In the genomic region with DNA sequence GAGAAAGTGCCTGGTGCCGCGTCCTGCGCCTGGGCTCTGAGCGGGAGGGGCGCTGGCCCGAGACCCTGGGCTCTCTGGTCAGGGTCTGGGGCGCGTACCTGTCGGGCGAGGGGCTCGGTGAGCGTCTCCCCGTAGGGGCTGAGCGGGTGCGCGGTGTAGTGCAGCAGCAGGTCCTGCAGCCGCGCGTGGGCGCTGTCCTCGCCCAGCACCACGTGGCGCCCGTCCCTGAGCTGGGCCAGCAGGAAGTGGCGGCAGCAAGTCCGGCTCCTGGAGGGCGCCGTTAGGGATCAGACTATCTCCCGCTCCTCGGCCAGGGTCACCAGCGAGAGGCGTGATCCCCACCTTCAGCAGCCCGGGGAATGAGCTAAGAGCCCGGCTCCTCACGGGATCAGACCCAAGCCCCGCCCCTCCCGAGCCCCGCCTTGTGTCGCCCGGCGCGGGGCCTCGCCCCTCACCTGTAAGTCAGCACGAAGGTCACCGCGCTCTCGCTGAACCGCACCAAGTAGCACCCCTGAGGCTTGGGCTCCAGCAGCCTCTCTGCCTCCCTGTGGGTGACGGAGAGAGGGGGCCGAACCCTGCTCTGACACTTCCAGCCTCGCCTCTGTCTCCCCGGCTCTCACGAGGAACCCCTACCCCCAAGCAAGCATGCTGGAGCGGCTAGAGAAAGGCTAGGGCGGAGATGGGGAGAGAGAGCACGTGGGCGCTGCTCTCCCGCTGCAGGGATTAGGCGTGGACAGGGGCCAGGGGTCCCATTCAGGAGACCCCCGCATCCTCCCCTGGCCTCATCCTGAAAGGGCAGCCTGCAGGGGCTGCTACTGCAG, we compare ENCODE assay signal across 8 cellular contexts. TPM values are rescaled to one million over a fixed set of nuclear protein-coding genes. Genes with fewer than 3 reads are reported as not detected.
DNase-seq lines count a peak whose midpoint lies in the region; ATAC-seq, FAIRE-seq and TF ChIP-seq lines count a peak whose summit lies in the region.

No MANE protein-coding gene starts in this region.

- H4K20me1 ChIP-seq in endothelial cell of umbilical vein (replicated peaks; ENCODE audit: control insufficient read depth, extremely low read depth, insufficient read depth, low read length), result no peaks in the 10 kb centered on the region

- BruUV-seq in endothelial cell of umbilical vein (replicated peaks; lab: Mats Ljungman, UMichigan), result no TSS peak

- POLR2A ChIA-PET in endothelial cell of umbilical vein (lab: Charles Lee), result no interaction called here

- H3K4me1 Mint-ChIP-seq in activated CD8-positive, alpha-beta memory T cell treated with anti-CD3 and anti-CD28 coated beads, Interleukin-2, amount 10 ng/mL, durations not matched to agents 7 days and 5 days, result peaks cover 71% of the 10 kb centered on the region

- peak overlapping the region; percentile 100 for H3K27ac Mint-ChIP-seq in activated CD8-positive, alpha-beta memory T cell treated with anti-CD3 and anti-CD28 coated beads, Interleukin-2, amount 10 ng/mL, durations not matched to agents 7 days and 5 days

- intact Hi-C loops in endothelial cell of umbilical vein (cut with micrococcal nuclease) (no loop called here), mucosa of descending colon (cut with DNase I, micrococcal nuclease) (no loop called here)

- TF ChIP-seq CTCF in GM13976 (IDR thresholded peaks at IDR 0.05; ENCODE audit: borderline replicate concordance, control extremely low read depth, extremely low read depth, insufficient read depth, missing control alignments) (peak; percentile 66), endothelial cell of umbilical vein (IDR thresholded peaks at IDR 0.05; ENCODE audit: extremely low read depth in 1 of 2, insufficient read depth in 1 of 2, low read depth in 1 of 2, low read length in 2 of 2) (peak; percentile 64 to 85), mucosa of descending colon (IDR thresholded peaks at IDR 0.05) (peak; percentile 67)

- H3K4me2 ChIP-seq in endothelial cell of umbilical vein (ENCODE audit: insufficient read depth, low read length), result peak overlapping the region; percentile 41

- H3K27ac ChIP-seq in endothelial cell of umbilical vein (ENCODE audit: insufficient read depth, low read depth, low read length), result peak overlapping the region; percentile 44

- no peaks in the 10 kb centered on the region for H3K36me3 ChIP-seq in endothelial cell of umbilical vein (ENCODE audit: control insufficient read depth in 2 of 2, extremely low read depth in 1 of 2, insufficient read depth in 2 of 2, low read length in 2 of 2)
- no peaks in the 10 kb centered on the region for H3K36me3 ChIP-seq in mucosa of descending colon (ENCODE audit: low read depth)

- no peaks in the 10 kb centered on the region for H3K9me3 Mint-ChIP-seq in activated CD8-positive, alpha-beta memory T cell treated with anti-CD3 and anti-CD28 coated beads, Interleukin-2, amount 10 ng/mL, durations not matched to agents 7 days and 5 days (ENCODE audit: low read depth)

- H3K27me3 Mint-ChIP-seq in activated CD8-positive, alpha-beta memory T cell treated with anti-CD3 and anti-CD28 coated beads, Interleukin-2, amount 10 ng/mL, durations not matched to agents 7 days and 5 days, result no peaks in the 10 kb centered on the region

- peak; percentile 44 for ATAC-seq in activated CD8-positive, alpha-beta memory T cell treated with anti-CD3 and anti-CD28 coated beads, Interleukin-2, amount 10 ng/mL, durations not matched to agents 7 days and 5 days
- ATAC-seq in mucosa of descending colon (peak; percentile 86), GM21786 (IDR thresholded peaks at IDR 0.05; ENCODE audit: unreplicated experiment) (no peak)

- H3K9me1 ChIP-seq in endothelial cell of umbilical vein (replicated peaks; ENCODE audit: control insufficient read depth, extremely low read depth, insufficient read depth, low read length), result no peaks in the 10 kb centered on the region

- FAIRE-seq in endothelial cell of umbilical vein (lab: Jason Lieb, UNC), result peak; percentile 79

- H3K4me3 Mint-ChIP-seq in activated CD8-positive, alpha-beta memory T cell treated with anti-CD3 and anti-CD28 coated beads, Interleukin-2, amount 10 ng/mL, durations not matched to agents 7 days and 5 days, result peak overlapping the region; percentile 95

- CTCF ChIA-PET in activated CD8-positive, alpha-beta memory T cell treated with anti-CD3 and anti-CD28 coated beads, Interleukin-2, amount 10 ng/mL, durations not matched to agents 7 days and 5 days (lab: Charles Lee), result interaction anchor here (0.7 to 31.5 kb wide), 16 partner anchors 9 to 114 kb away, joined by 3 to 600 read pairs (median 8); partner anchors contain the start of genes HDGF, INSRR, ISG20L2 and METTL25B
- CTCF ChIA-PET in endothelial cell of umbilical vein (lab: Charles Lee), result interaction anchor here (0.6 to 5.0 kb wide), 25 partner anchors 8 to 114 kb away, joined by 3 to 67 read pairs (median 5); partner anchors contain the start of genes INSRR, METTL25B, MRPL24 and NTRK1

- H3K9ac ChIP-seq in endothelial cell of umbilical vein (replicated peaks; ENCODE audit: extremely low read depth, insufficient read depth, low read length), result no peak overlapping the region

- H3K79me2 ChIP-seq in endothelial cell of umbilical vein (ENCODE audit: control insufficient read depth, insufficient read depth, low read length), result no peaks in the 10 kb centered on the region

- H3K9me3 ChIP-seq in endothelial cell of umbilical vein (replicated peaks; ENCODE audit: control insufficient read depth, insufficient read depth, low read length) (no peaks in the 10 kb centered on the region), mucosa of descending colon (no peaks in the 10 kb centered on the region)

- H3K4me1 ChIP-seq in endothelial cell of umbilical vein (ENCODE audit: control insufficient read depth, extremely low read depth, insufficient read depth, low read length) (peaks cover 33% of the 10 kb centered on the region), mucosa of descending colon (ENCODE audit: low read depth) (peaks cover 8% of the 10 kb centered on the region)

- TF ChIP-seq POLR2A in endothelial cell of umbilical vein (IDR thresholded peaks at IDR 0.05; ENCODE audit: low read depth, low read length), result no peak

- DNase-seq in GM13976 (ENCODE audit: low spot score), result peak; percentile 87
- DNase-seq in NCI-H1930 (lab: John Stamatoyannopoulos, UW), result peak; percentile 40 to 60
- peak; percentile 82 for DNase-seq in activated CD8-positive, alpha-beta memory T cell treated with anti-CD3 and anti-CD28 coated beads, Interleukin-2, amount 10 ng/mL, durations not matched to agents 7 days and 5 days
- DNase-seq in endothelial cell of umbilical vein (ENCODE audit: low read depth, low spot score), result peak; percentile 51
- DNase-seq in mucosa of descending colon, result peak; percentile 79 to 87 (median 83)
- peak; percentile 66 to 74 for DNase-seq in stimulated activated CD8-positive, alpha-beta memory T cell treated with anti-CD3 and anti-CD28 coated beads, Interleukin-2, amount 100 ng/mL, for 48 hours (ENCODE audit: low read depth in 2 of 2)
- no peak for DNase-seq in A172 (ENCODE audit: low spot score)

- in situ Hi-C loops in GM13976 (cut with MboI; ENCODE audit: low sequenced_read_pairs, unreplicated experiment), result no loop called here

- dilution Hi-C loops in endothelial cell of umbilical vein (cut with MboI; ENCODE audit: extremely low pct_ligation_motif_present, low sequenced_read_pairs), result no loop called here

- H3K36me3 Mint-ChIP-seq in activated CD8-positive, alpha-beta memory T cell treated with anti-CD3 and anti-CD28 coated beads, Interleukin-2, amount 10 ng/mL, durations not matched to agents 7 days and 5 days, result peaks cover 62% of the 10 kb centered on the region

- no peaks in the 10 kb centered on the region for H3K27me3 ChIP-seq in endothelial cell of umbilical vein (ENCODE audit: control insufficient read depth in 2 of 2, insufficient read depth in 2 of 2, low read length in 2 of 2)

- peak overlapping the region in 1 of 3 experiments; percentile 24 for H3K4me3 ChIP-seq in endothelial cell of umbilical vein (replicated peaks in 1 of 3; ENCODE audit: insufficient read depth in 1 of 3, low read depth in 1 of 3, low read length in 3 of 3)
- no peak overlapping the region for H3K4me3 ChIP-seq in mucosa of descending colon

- H2AFZ ChIP-seq in endothelial cell of umbilical vein (ENCODE audit: low read depth, low read length), result peak overlapping the region; percentile 78

RNA-seq across cellular contexts. Expression of gene SH2D2A, which starts 2.7 kb away (rescaled TPM):
- total RNA-seq in activated CD8-positive, alpha-beta memory T cell treated with anti-CD3 and anti-CD28 coated beads, Interleukin-2, amount 10 ng/mL, durations not matched to agents 7 days and 5 days, result 100 to 1,000 TPM; 157 to 205 TPM
- 1.1 and 1.8 TPM in 2 replicates for total RNA-seq in endothelial cell of umbilical vein
- polyA plus RNA-seq in endothelial cell of umbilical vein, result 0.41 and 0.92 TPM in 2 replicates
- polyA plus RNA-seq in endothelial cell of umbilical vein (2011; cell fraction: cytosol; rRNA removed), result 0.49 and 0.53 TPM in 2 replicates
- 0.53 and 0.56 TPM in 2 replicates for polyA plus RNA-seq in endothelial cell of umbilical vein (2011; cell fraction: nucleus; rRNA removed)
- polyA plus RNA-seq in endothelial cell of umbilical vein (2012), result 1.5 and 1.7 TPM in 2 replicates
- 0.23 TPM in 1 of 2 replicates, not detected in the other for polyA minus RNA-seq in endothelial cell of umbilical vein
- polyA minus RNA-seq in endothelial cell of umbilical vein (2011; cell fraction: cytosol; rRNA and poly(A)+ RNA removed), result 1.7 TPM
- 0.63 TPM in 1 of 2 replicates, not detected in the other for polyA minus RNA-seq in endothelial cell of umbilical vein (2011; cell fraction: nucleus; rRNA and poly(A)+ RNA removed)
- 1 to 10 TPM; 2.9 to 3.3 (median 3.1) TPM for total RNA-seq in mucosa of descending colon
- 0.09 TPM in 1 of 2 replicates, not detected in the other for total RNA-seq in A172 (2014; rRNA removed; shearing (Covaris generic))

RNA-seq across cellular contexts. Expression of gene INSRR, which starts 45.0 kb away (rescaled TPM):
- total RNA-seq in activated CD8-positive, alpha-beta memory T cell treated with anti-CD3 and anti-CD28 coated beads, Interleukin-2, amount 10 ng/mL, durations not matched to agents 7 days and 5 days, result under 1 TPM; 0.09 to 0.19 TPM
- total RNA-seq in endothelial cell of umbilical vein, result not detected in 2 replicates
- polyA plus RNA-seq in endothelial cell of umbilical vein, result not detected in 2 replicates
- polyA plus RNA-seq in endothelial cell of umbilical vein (2011; cell fraction: cytosol; rRNA removed), result not detected in 2 replicates
- not detected in 2 replicates for polyA plus RNA-seq in endothelial cell of umbilical vein (2011; cell fraction: nucleus; rRNA removed)
- not detected in 2 replicates for polyA plus RNA-seq in endothelial cell of umbilical vein (2012)
- polyA minus RNA-seq in endothelial cell of umbilical vein, result not detected in 2 replicates
- not detected for polyA minus RNA-seq in endothelial cell of umbilical vein (2011; cell fraction: cytosol; rRNA and poly(A)+ RNA removed)
- not detected in 2 replicates for polyA minus RNA-seq in endothelial cell of umbilical vein (2011; cell fraction: nucleus; rRNA and poly(A)+ RNA removed)
- under 1 TPM in 2 of 3 donors, not detected in 1; 0.06 to 0.09 TPM for total RNA-seq in mucosa of descending colon
- not detected in 2 replicates for total RNA-seq in A172 (2014; rRNA removed; shearing (Covaris generic))

RNA-seq across cellular contexts. Expression of gene PRCC, which starts 46.6 kb away (rescaled TPM):
- total RNA-seq in activated CD8-positive, alpha-beta memory T cell treated with anti-CD3 and anti-CD28 coated beads, Interleukin-2, amount 10 ng/mL, durations not matched to agents 7 days and 5 days, result 10 to 100 TPM; 68.7 to 99.8 TPM
- total RNA-seq in endothelial cell of umbilical vein (65.1 and 71.5 TPM in 2 replicates), mucosa of descending colon (10 to 100 TPM; 55.0 to 66.1 (median 59.2) TPM)
- 76.9 and 77.4 TPM in 2 replicates for polyA plus RNA-seq in endothelial cell of umbilical vein
- polyA plus RNA-seq in endothelial cell of umbilical vein (2011; cell fraction: cytosol; rRNA removed), result 85.2 and 95.3 TPM in 2 replicates
- 64.9 and 66.7 TPM in 2 replicates for polyA plus RNA-seq in endothelial cell of umbilical vein (2011; cell fraction: nucleus; rRNA removed)
- 42.1 and 57.4 TPM in 2 replicates for polyA plus RNA-seq in endothelial cell of umbilical vein (2012)
- 74.1 and 74.8 TPM in 2 replicates for polyA minus RNA-seq in endothelial cell of umbilical vein
- polyA minus RNA-seq in endothelial cell of umbilical vein (2011; cell fraction: cytosol; rRNA and poly(A)+ RNA removed), result 87.5 TPM
- polyA minus RNA-seq in endothelial cell of umbilical vein (2011; cell fraction: nucleus; rRNA and poly(A)+ RNA removed), result 30.6 and 54.1 TPM in 2 replicates
- total RNA-seq in A172 (2014; rRNA removed; shearing (Covaris generic)), result 40.3 and 51.5 TPM in 2 replicates

RNA-seq across cellular contexts. Expression of gene NTRK1, which starts 46.7 kb away (rescaled TPM):
- total RNA-seq in activated CD8-positive, alpha-beta memory T cell treated with anti-CD3 and anti-CD28 coated beads, Interleukin-2, amount 10 ng/mL, durations not matched to agents 7 days and 5 days, result 1 to 10 TPM; 2.8 to 8.8 TPM
- not detected in 2 replicates for total RNA-seq in endothelial cell of umbilical vein
- 0.07 TPM in 1 of 2 replicates, not detected in the other for polyA plus RNA-seq in endothelial cell of umbilical vein
- polyA plus RNA-seq in endothelial cell of umbilical vein (2011; cell fraction: cytosol; rRNA removed), result 0.03 TPM in 1 of 2 replicates, not detected in the other
- polyA plus RNA-seq in endothelial cell of umbilical vein (2011; cell fraction: nucleus; rRNA removed), result 0.07 and 0.11 TPM in 2 replicates
- polyA plus RNA-seq in endothelial cell of umbilical vein (2012), result not detected in 2 replicates
- 0.34 TPM in 1 of 2 replicates, not detected in the other for polyA minus RNA-seq in endothelial cell of umbilical vein
- polyA minus RNA-seq in endothelial cell of umbilical vein (2011; cell fraction: cytosol; rRNA and poly(A)+ RNA removed), result not detected
- polyA minus RNA-seq in endothelial cell of umbilical vein (2011; cell fraction: nucleus; rRNA and poly(A)+ RNA removed), result not detected in 2 replicates
- total RNA-seq in mucosa of descending colon, result 1 to 10 TPM in 1 of 3 donors, under 1 TPM in 2; 0.67 to 1.3 (median 0.79) TPM
- total RNA-seq in A172 (2014; rRNA removed; shearing (Covaris generic)), result 0.16 and 0.24 TPM in 2 replicates

Comparison
In these comparisons a context has a peak if more than half of its experiments do, and no peak if none do; other contexts are left out.
1. RNA of gene SH2D2A, which starts 2.7 kb away (total RNA-seq): 157 to 205 TPM in activated CD8-positive, alpha-beta memory T cell treated with anti-CD3 and anti-CD28 coated beads, Interleukin-2, amount 10 ng/mL, durations not matched to agents 7 days and 5 days; 2.9 to 3.3 TPM in mucosa of descending colon, 1.1 to 1.8 TPM in endothelial cell of umbilical vein and 0.09 TPM in A172; every median in the first group is over 10 times any median in the second.
2. Peak in every context shown above with its lines, with median percentiles within 50 percentile points of each other: CTCF ChIP-seq.